ENCODE assay signal across 10 cellular contexts in genomic region chr18:48662021-48662661, GRCh38.
DNase-seq lines count a peak whose midpoint lies in the region; ATAC-seq, FAIRE-seq and TF ChIP-seq lines count a peak whose summit lies in the region.
"Had no signal": no experiment of that assay in that cellular context is flagged by ENCODE, and none has a peak within 500 bp of the region (broad histone marks: within the 10 kb centered on the region; RNA-seq: fewer than 3 reads in every experiment).

No MANE protein-coding gene starts in this region.

- H3K4me3 ChIP-seq in parathyroid adenoma (ENCODE audit: low read depth, low read length): no peak overlapping the region

- no peaks in the 10 kb centered on the region for H3K36me3 ChIP-seq in parathyroid adenoma (ENCODE audit: control insufficient read depth, insufficient read depth, low read length)

- intact Hi-C loops in activated T-helper 1 cell treated with anti-CD3 and anti-CD28 coated beads, Interleukin-12 subunit alpha, Interleukin-12 subunit beta, Interleukin-2, Interleukin-4 antibody, amounts not matched to agents 30 ng/mL and 10 ng/mL and 1 ng/mL, durations not matched to agents 14 hours and 24 hours and 36 hours (cut with micrococcal nuclease): loop anchor here (5.0 kb wide), 1 partner anchor 120 kb away; no protein-coding TSS in a partner anchor

- H3K9me3 ChIP-seq in parathyroid adenoma (ENCODE audit: control insufficient read depth, low read length): no peaks in the 10 kb centered on the region

- no peak overlapping the region for H3K4me3 Mint-ChIP-seq in activated T-helper 1 cell treated with anti-CD3 and anti-CD28 coated beads, Interleukin-12 subunit alpha, Interleukin-12 subunit beta, Interleukin-2, Interleukin-4 antibody, amounts not matched to agents 30 ng/mL and 10 ng/mL and 1 ng/mL, durations not matched to agents 14 hours and 24 hours and 36 hours
- H3K4me3 Mint-ChIP-seq: activated naive CD8-positive, alpha-beta T cell had no signal

- peaks cover 4% of the 10 kb centered on the region for H3K27me3 Mint-ChIP-seq in activated T-helper 1 cell treated with anti-CD3 and anti-CD28 coated beads, Interleukin-12 subunit alpha, Interleukin-12 subunit beta, Interleukin-2, Interleukin-4 antibody, amounts not matched to agents 30 ng/mL and 10 ng/mL and 1 ng/mL, durations not matched to agents 14 hours and 24 hours and 36 hours (ENCODE audit: insufficient read depth)

- DNase-seq in ELF-1 (ENCODE audit: low read depth, low spot score): peak; percentile 62
- peak; percentile 67 for DNase-seq in NOMO-1 treated with dmso at 0.1 percent for 144 hours (lab: John Stamatoyannopoulos, UW; ENCODE audit: unreplicated experiment)
- DNase-seq in epithelial cell of prostate (ENCODE audit: low read depth, low spot score): peak; percentile 34
- no peak for DNase-seq in activated T-helper 1 cell treated with anti-CD3 and anti-CD28 coated beads, Interleukin-12 subunit alpha, Interleukin-12 subunit beta, Interleukin-2, Interleukin-4 antibody, amounts not matched to agents 30 ng/mL and 10 ng/mL and 1 ng/mL, durations not matched to agents 14 hours and 24 hours and 36 hours (ENCODE audit: low spot score)
- no peak for DNase-seq in NCI-H187 treated with DMSO at 0.1 percent for 48 hours (lab: John Stamatoyannopoulos, UW)
- no peak for DNase-seq in D721Med (ENCODE audit: insufficient read length, low spot score)
- DNase-seq: NCI-H345 had no signal

- peaks cover 12% of the 10 kb centered on the region for H3K4me1 ChIP-seq in parathyroid adenoma

- no peak overlapping the region for H3K9ac ChIP-seq in parathyroid adenoma

- ATAC-seq in GM19463 (IDR thresholded peaks at IDR 0.05; ENCODE audit: unreplicated experiment): no peak

- no peak for FAIRE-seq in D721Med (lab: Jason Lieb, UNC)

- H3K36me3 Mint-ChIP-seq in activated T-helper 1 cell treated with anti-CD3 and anti-CD28 coated beads, Interleukin-12 subunit alpha, Interleukin-12 subunit beta, Interleukin-2, Interleukin-4 antibody, amounts not matched to agents 30 ng/mL and 10 ng/mL and 1 ng/mL, durations not matched to agents 14 hours and 24 hours and 36 hours (ENCODE audit: low read depth): no peaks in the 10 kb centered on the region

- no peak overlapping the region for H3K27ac Mint-ChIP-seq in activated T-helper 1 cell treated with anti-CD3 and anti-CD28 coated beads, Interleukin-12 subunit alpha, Interleukin-12 subunit beta, Interleukin-2, Interleukin-4 antibody, amounts not matched to agents 30 ng/mL and 10 ng/mL and 1 ng/mL, durations not matched to agents 14 hours and 24 hours and 36 hours
- H3K27ac Mint-ChIP-seq: activated naive CD8-positive, alpha-beta T cell had no signal

- H3K4me1 Mint-ChIP-seq in activated T-helper 1 cell treated with anti-CD3 and anti-CD28 coated beads, Interleukin-12 subunit alpha, Interleukin-12 subunit beta, Interleukin-2, Interleukin-4 antibody, amounts not matched to agents 30 ng/mL and 10 ng/mL and 1 ng/mL, durations not matched to agents 14 hours and 24 hours and 36 hours (ENCODE audit: low read depth): no peaks in the 10 kb centered on the region

- peaks cover 7% of the 10 kb centered on the region for H3K9me3 Mint-ChIP-seq in activated T-helper 1 cell treated with anti-CD3 and anti-CD28 coated beads, Interleukin-12 subunit alpha, Interleukin-12 subunit beta, Interleukin-2, Interleukin-4 antibody, amounts not matched to agents 30 ng/mL and 10 ng/mL and 1 ng/mL, durations not matched to agents 14 hours and 24 hours and 36 hours

- H3K4me2 ChIP-seq in parathyroid adenoma (ENCODE audit: low read length): no peak overlapping the region

- H3K27ac ChIP-seq in epithelial cell of prostate (peak overlapping the region; percentile 26), parathyroid adenoma (peak overlapping the region; percentile 73)

- peak overlapping the region; percentile 76 for H2AFZ ChIP-seq in parathyroid adenoma

- TF ChIP-seq CTCF in parathyroid adenoma (IDR thresholded peaks at IDR 0.05) (no peak), D721Med (IDR thresholded peaks at IDR 0.05; ENCODE audit: insufficient read depth, missing control alignments) (no peak)

- peaks cover 2% of the 10 kb centered on the region for H3K79me2 ChIP-seq in parathyroid adenoma

- no peaks in the 10 kb centered on the region for H3K27me3 ChIP-seq in parathyroid adenoma (ENCODE audit: control insufficient read depth, insufficient read depth, low read length)

Comparison
In these comparisons a context has a peak if more than half of its experiments do, and no peak if none do; other contexts are left out.
1. DNase-seq: peak in ELF-1 (single experiment), NOMO-1 treated with dmso at 0.1 percent for 144 hours (single experiment) and epithelial cell of prostate (single experiment); none in activated T-helper 1 cell treated with anti-CD3 and anti-CD28 coated beads, Interleukin-12 subunit alpha, Interleukin-12 subunit beta, Interleukin-2, Interleukin-4 antibody, amounts not matched to agents 30 ng/mL and 10 ng/mL and 1 ng/mL, durations not matched to agents 14 hours and 24 hours and 36 hours (single experiment), NCI-H187 treated with DMSO at 0.1 percent for 48 hours (single experiment) and D721Med (single experiment).